In genomic region chr4:5609265-5610007, GRCh38 we compare ENCODE assay signal across 14 cellular contexts.
DNase-seq lines count a peak whose midpoint lies in the region; ATAC-seq and TF ChIP-seq lines count a peak whose summit lies in the region.
"Had no signal": no experiment of that assay in that cellular context is flagged by ENCODE, and none has a peak within 500 bp of the region (broad histone marks: within the 10 kb centered on the region; RNA-seq: fewer than 3 reads in every experiment).

No MANE protein-coding gene starts in this region.

- no peak overlapping the region for H3K4me3 ChIP-seq in left lung
- H3K4me3 ChIP-seq: A549 had no signal

- intact Hi-C loops in left lung (cut with DNase I): no loop called here

- ATAC-seq in GM18517 (IDR thresholded peaks at IDR 0.05; ENCODE audit: unreplicated experiment) (no peak), left lung (no peak)
- ATAC-seq: A549 had no signal

- no peaks in the 10 kb centered on the region for H3K27me3 ChIP-seq in left lung

- H3K27ac ChIP-seq in left lung: no peak overlapping the region
- H3K27ac ChIP-seq: A549, C4-2B had no signal

- H3K4me1 ChIP-seq in left lung: no peaks in the 10 kb centered on the region
- H3K4me1 ChIP-seq: A549 had no signal

- no peaks in the 10 kb centered on the region for H3K9me3 ChIP-seq in left lung
- H3K9me3 ChIP-seq: A549 had no signal

- TF ChIP-seq CTCF in left lung (IDR thresholded peaks at IDR 0.05): no peak

- H3K36me3 ChIP-seq in left lung: peaks cover 0 to 16% of the 10 kb centered on the region in 2 donors

- DNase-seq in DMS153 (lab: John Stamatoyannopoulos, UW) (peak; percentile 86), NCI-H146 (lab: John Stamatoyannopoulos, UW) (peak; percentile 61), NCI-H345 treated with DMSO at 0.1 percent for 48 hours (lab: John Stamatoyannopoulos, UW; ENCODE audit: unreplicated experiment) (peak; percentile 71), SHP77 treated with DMSO at 0.1 percent for 48 hours (lab: John Stamatoyannopoulos, UW) (peak; percentile 34), SIG-M5 (lab: John Stamatoyannopoulos, UW) (no peak), left lung (no peak)
- DNase-seq: COR-L47, HCEC 1CT, Kasumi-1, NCI-H1930, NCI-H446 treated with DMSO at 0.1 percent for 48 hours had no signal

Comparison
In these comparisons a context has a peak if more than half of its experiments do, and no peak if none do; other contexts are left out.
1. DNase-seq: peak in DMS153 (single experiment), NCI-H146 (single experiment), NCI-H345 treated with DMSO at 0.1 percent for 48 hours (single experiment) and SHP77 treated with DMSO at 0.1 percent for 48 hours (single experiment); none in SIG-M5 (single experiment) and left lung (0 of 2).